ENCODE assay signal across 8 cellular contexts in the genomic region with DNA sequence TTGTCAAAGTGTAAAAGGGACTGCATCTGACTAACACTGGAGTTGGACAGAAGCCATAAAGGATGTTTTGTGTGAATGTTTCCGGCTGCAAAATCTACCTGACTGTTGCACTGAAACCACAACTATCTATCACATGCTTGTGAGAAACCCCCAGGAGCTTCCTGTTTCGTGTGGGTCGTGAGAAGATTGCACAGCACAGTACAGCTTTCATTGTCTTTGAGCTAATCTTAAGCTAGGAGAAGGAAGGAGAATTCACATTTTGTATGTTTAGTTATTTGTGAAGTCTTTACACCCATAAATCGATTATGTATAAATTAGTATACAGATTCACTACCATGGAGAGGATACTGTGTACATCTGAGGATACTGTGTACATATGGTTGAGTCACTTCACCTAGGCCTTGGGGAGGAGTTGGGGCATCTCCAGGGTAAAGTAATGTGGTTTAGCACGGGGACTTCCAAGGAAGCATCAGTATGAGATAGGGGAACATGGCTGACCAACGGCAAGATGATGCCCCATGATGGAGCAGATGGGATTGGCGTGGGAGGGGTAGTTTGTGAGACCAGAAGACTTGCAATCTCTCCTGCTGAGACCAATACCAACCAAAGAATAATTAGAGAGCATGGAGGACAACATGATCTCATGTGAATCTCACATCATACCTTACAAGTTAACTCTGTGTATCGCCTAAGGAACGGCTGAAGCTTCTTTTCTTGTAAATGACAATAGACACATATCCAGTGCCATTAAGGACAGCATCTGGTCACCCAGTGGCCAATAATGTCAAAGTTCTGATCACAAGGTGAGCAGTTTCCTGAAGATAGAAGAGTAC. TPM values are rescaled to one million over a fixed set of nuclear protein-coding genes. Genes with fewer than 3 reads are reported as not detected.
DNase-seq lines count a peak whose midpoint lies in the region; ATAC-seq and TF ChIP-seq lines count a peak whose summit lies in the region.

No MANE protein-coding gene starts in this region.

- H2BK12ac ChIP-seq in neuronal stem cell (ENCODE audit: low read length), result no peak overlapping the region

- H3K9me3 Mint-ChIP-seq in stimulated activated effector memory CD8-positive, alpha-beta T cell treated with anti-CD3 and anti-CD28 coated beads, Interleukin-12 subunit alpha, Interleukin-12 subunit beta, amount 100 ng/mL, for 72 hours, result peaks cover 3% of the 10 kb centered on the region

- H3K4me2 ChIP-seq in neuronal stem cell (ENCODE audit: insufficient read depth, low read length, poor library complexity, severe bottlenecking), result no peak overlapping the region

- no peaks in the 10 kb centered on the region for H3K36me3 ChIP-seq in neuronal stem cell (replicated peaks in 1 of 2; ENCODE audit: control insufficient read depth in 2 of 2, insufficient read depth in 2 of 2, low read length in 2 of 2)

- H3K4me1 ChIP-seq in neuronal stem cell (ENCODE audit: control insufficient read depth in 2 of 2, insufficient read depth in 1 of 2, low read depth in 1 of 2, low read length in 2 of 2), result peaks cover 0 to 6% of the 10 kb centered on the region in 2 donors

- H3K23ac ChIP-seq in neuronal stem cell (ENCODE audit: low read depth, low read length, poor library complexity), result no peak overlapping the region

- peak overlapping the region; percentile 76 for H3K4me3 Mint-ChIP-seq in stimulated activated effector memory CD8-positive, alpha-beta T cell treated with anti-CD3 and anti-CD28 coated beads, Interleukin-12 subunit alpha, Interleukin-12 subunit beta, amount 100 ng/mL, for 72 hours

- no peak overlapping the region for H2BK5ac ChIP-seq in neuronal stem cell (ENCODE audit: low read length)

- no peak overlapping the region for H3K9ac ChIP-seq in neuronal stem cell (ENCODE audit: low read depth, low read length, poor library complexity)

- no peaks in the 10 kb centered on the region for H3K79me1 ChIP-seq in neuronal stem cell (ENCODE audit: low read depth, low read length)

- no peak overlapping the region for H4K8ac ChIP-seq in neuronal stem cell (ENCODE audit: low read depth, low read length)

- H3K36me3 Mint-ChIP-seq in stimulated activated effector memory CD8-positive, alpha-beta T cell treated with anti-CD3 and anti-CD28 coated beads, Interleukin-12 subunit alpha, Interleukin-12 subunit beta, amount 100 ng/mL, for 72 hours, result peaks cover 11% of the 10 kb centered on the region

- H3K4me1 Mint-ChIP-seq in stimulated activated effector memory CD8-positive, alpha-beta T cell treated with anti-CD3 and anti-CD28 coated beads, Interleukin-12 subunit alpha, Interleukin-12 subunit beta, amount 100 ng/mL, for 72 hours, result peaks cover 67% of the 10 kb centered on the region

- H4K91ac ChIP-seq in neuronal stem cell (ENCODE audit: low read depth, low read length, poor library complexity), result no peak overlapping the region

- H2BK15ac ChIP-seq in neuronal stem cell (ENCODE audit: low read length), result no peak overlapping the region

- H3K9me3 ChIP-seq in neuronal stem cell (replicated peaks in 1 of 2; ENCODE audit: control insufficient read depth in 2 of 2, insufficient read depth in 1 of 2, low read depth in 1 of 2, low read length in 2 of 2), result no peaks in the 10 kb centered on the region

- H3K27ac ChIP-seq in neuronal stem cell (replicated peaks; ENCODE audit: low read length), result no peak overlapping the region

- no peak overlapping the region for H3K4ac ChIP-seq in neuronal stem cell (ENCODE audit: low read length)

- no peak overlapping the region for H2BK120ac ChIP-seq in neuronal stem cell (ENCODE audit: low read depth, low read length)

- H3K4me3 ChIP-seq in AG10803 (ENCODE audit: low read length), result no peak overlapping the region
- H3K4me3 ChIP-seq in neuronal stem cell (ENCODE audit: low read length in 2 of 2), result no peak overlapping the region

- WGBS in neuronal stem cell (ENCODE audit: extremely low coverage in 2 of 2, insufficient read length in 2 of 2, insufficient replicate concordance in 1 of 2), 2 donors, result no CpG with 5 or more reads among the region's 9 CpGs

- TF ChIP-seq CTCF in AG10803 (conservative IDR thresholded peaks at IDR 0.05; ENCODE audit: low read length), result no peak

- peak; percentile 68 for ATAC-seq in GM19328 (IDR thresholded peaks at IDR 0.05; ENCODE audit: unreplicated experiment)
- peak; percentile 59 for ATAC-seq in HG03442 (IDR thresholded peaks at IDR 0.05; ENCODE audit: unreplicated experiment)
- ATAC-seq in stimulated activated effector memory CD8-positive, alpha-beta T cell treated with anti-CD3 and anti-CD28 coated beads, Interleukin-12 subunit alpha, Interleukin-12 subunit beta, amount 100 ng/mL, for 72 hours, result peak; percentile 84

- no peak overlapping the region for H2AFZ ChIP-seq in neuronal stem cell (ENCODE audit: low read length)

- DNase-seq in AG10803 (ENCODE audit: low read depth) (peak; percentile 57), T-helper 2 cell (peak in 3 of 5 experiments; percentile 50 to 95 (median 89)), dermis microvascular lymphatic vessel endothelial cell (ENCODE audit: low read depth in 2 of 2) (peak; percentile 81 to 92), neuronal stem cell (ENCODE audit: low spot score) (no peak), COR-L47 (lab: John Stamatoyannopoulos, UW) (no peak)
- DNase-seq in stimulated activated effector memory CD8-positive, alpha-beta T cell treated with anti-CD3 and anti-CD28 coated beads, Interleukin-12 subunit alpha, Interleukin-12 subunit beta, amount 100 ng/mL, for 72 hours (ENCODE audit: low spot score in 2 of 2), result peak in 1 of 2 donors; percentile 78

- no peak overlapping the region for H2AK5ac ChIP-seq in neuronal stem cell (ENCODE audit: low read depth, low read length)

- H3K18ac ChIP-seq in neuronal stem cell (ENCODE audit: low read length), result no peak overlapping the region

- H3K14ac ChIP-seq in neuronal stem cell (ENCODE audit: low read length), result no peak overlapping the region

- peak overlapping the region; percentile 98 for H3K27ac Mint-ChIP-seq in stimulated activated effector memory CD8-positive, alpha-beta T cell treated with anti-CD3 and anti-CD28 coated beads, Interleukin-12 subunit alpha, Interleukin-12 subunit beta, amount 100 ng/mL, for 72 hours

- H3K27me3 ChIP-seq in neuronal stem cell (ENCODE audit: control insufficient read depth in 3 of 3, insufficient read depth in 3 of 3, low read depth in 1 of 3, low read length in 3 of 3), result no peaks in the 10 kb centered on the region

RNA-seq across cellular contexts. Expression of a gene that starts 43.1 kb away (rescaled TPM):
- not detected in 2 replicates for total RNA-seq in dermis microvascular lymphatic vessel endothelial cell
- not detected for polyA plus RNA-seq in neuronal stem cell (2013, experiment 1 of 2)
- polyA plus RNA-seq in neuronal stem cell (2013, experiment 2 of 2), result not detected

Comparison
In these comparisons a context has a peak if more than half of its experiments do, and no peak if none do; other contexts are left out.
1. DNase-seq: peak in AG10803 (single experiment), T-helper 2 cell (3 of 5) and dermis microvascular lymphatic vessel endothelial cell (2 of 2); none in neuronal stem cell (single experiment) and COR-L47 (single experiment).
2. Peak in every context shown above with its lines, with median percentiles within 50 percentile points of each other: ATAC-seq.